Comparison of ENCODE assay signal across 13 cellular contexts in the genomic region with DNA sequence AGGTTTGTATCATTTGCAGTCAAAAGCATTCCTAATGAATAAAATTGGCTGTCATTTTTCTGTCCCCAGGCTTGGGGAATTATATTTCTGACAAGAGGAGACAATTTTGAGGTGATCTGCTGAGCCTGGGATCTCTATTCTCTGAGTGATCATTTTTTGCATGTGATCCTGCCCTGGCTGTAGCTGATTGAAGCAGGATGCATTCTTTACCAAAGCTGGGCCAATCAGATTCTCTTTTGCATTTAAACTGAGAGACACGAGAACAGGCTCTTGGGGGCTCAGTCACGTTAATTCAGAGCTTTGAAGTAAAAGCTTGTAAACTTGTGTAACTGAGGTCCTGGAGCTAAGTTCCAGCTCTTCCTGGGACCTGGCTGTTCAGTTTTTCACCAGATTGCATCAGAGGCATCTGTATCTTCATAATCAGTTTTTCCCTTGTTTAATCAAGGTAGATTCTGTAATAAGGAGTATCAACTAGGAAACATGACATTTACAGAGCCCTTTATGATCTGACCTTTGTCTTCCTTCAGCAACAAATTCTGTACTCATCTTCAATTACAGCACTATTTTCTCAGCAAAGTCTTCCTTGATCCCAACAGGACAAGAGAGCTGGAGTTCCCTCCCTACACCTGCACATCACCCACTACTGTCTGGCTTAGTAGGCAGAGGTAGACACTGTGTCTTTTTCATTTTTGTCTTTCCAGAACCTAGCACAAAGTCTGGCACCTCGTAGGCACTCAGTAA. TPM values are rescaled to one million over a fixed set of nuclear protein-coding genes. Genes with fewer than 3 reads are reported as not detected.
A peak's percentile ranks its signal among the peaks of the same experiment; 100 is the strongest.
DNase-seq lines count a peak whose midpoint lies in the region; ATAC-seq lines count a peak whose summit lies in the region.
"Had no signal": no experiment of that assay in that cellular context is flagged by ENCODE, and none has a peak within 500 bp of the region (broad histone marks: within the 10 kb centered on the region; RNA-seq: fewer than 3 reads in every experiment).

No MANE protein-coding gene starts in this region.

- no peak overlapping the region for H2BK5ac ChIP-seq in mesendoderm (ENCODE audit: low read length)

- H3K79me1 ChIP-seq in mesendoderm (ENCODE audit: low read length): no peaks in the 10 kb centered on the region

- no peak overlapping the region for H3K4me2 ChIP-seq in mesendoderm (ENCODE audit: low read length)

- no peak overlapping the region for H2BK120ac ChIP-seq in mesendoderm (ENCODE audit: low read depth, low read length)

- DNase-seq in COLO829 (ENCODE audit: low spot score): peak; percentile 35
- DNase-seq in LoVo (ENCODE audit: low spot score): peak; percentile 72
- peak; percentile 19 for DNase-seq in dedifferentiated amniotic fluid mesenchymal stem cell (ENCODE audit: extremely low spot score)
- peak; percentile 16 for DNase-seq in mesendoderm
- no peak for DNase-seq in activated CD8-positive, alpha-beta memory T cell treated with anti-CD3 and anti-CD28 coated beads, Interleukin-2, amount 50 U/mL, for 4 hours
- DNase-seq in NCI-H146 (lab: John Stamatoyannopoulos, UW): no peak
- DNase-seq: activated CD4-positive, alpha-beta T cell treated with anti-CD3 and anti-CD28 coated beads for 1 hour; activated naive CD4-positive, alpha-beta T cell treated with Interleukin-2 at 50 U/mL for 16 hours; NCI-H1092; stimulated activated CD4-positive, alpha-beta T cell treated with anti-CD3 and anti-CD28 coated beads, Interleukin-4, amount 100 ng/mL, for 24 hours; thyroid gland had no signal

- no CpG with 5 or more reads among the region's 3 CpGs for WGBS in mesendoderm (ENCODE audit: extremely low coverage, insufficient coverage, low lambda C conversion rate)

- H3K4me3 ChIP-seq in mesendoderm (ENCODE audit: low read length): no peak overlapping the region
- H3K4me3 ChIP-seq: thyroid gland had no signal

- no peak overlapping the region for H3K27ac ChIP-seq in mesendoderm (ENCODE audit: low read depth, low read length)
- H3K27ac ChIP-seq: RWPE1, thyroid gland had no signal

- no peak overlapping the region for H3K4ac ChIP-seq in mesendoderm (ENCODE audit: low read depth, low read length)

- H4K5ac ChIP-seq in mesendoderm (ENCODE audit: low read length): no peak overlapping the region

- ATAC-seq in HG03354 (IDR thresholded peaks at IDR 0.05; ENCODE audit: poor library complexity, severe bottlenecking, unreplicated experiment): no peak

- no peaks in the 10 kb centered on the region for H3K27me3 ChIP-seq in mesendoderm (ENCODE audit: insufficient read depth, low read length, poor library complexity)
- H3K27me3 ChIP-seq: thyroid gland had no signal

- no peak overlapping the region for H3K9ac ChIP-seq in mesendoderm (ENCODE audit: low read length)

- H3K79me2 ChIP-seq in mesendoderm (ENCODE audit: control insufficient read depth, insufficient read depth, low read length): no peaks in the 10 kb centered on the region

- H3K18ac ChIP-seq in mesendoderm (ENCODE audit: low read length): no peak overlapping the region

- no peak overlapping the region for H2AK5ac ChIP-seq in mesendoderm (ENCODE audit: low read length)

- no peak overlapping the region for H3K23ac ChIP-seq in mesendoderm (ENCODE audit: low read length)

- no peak overlapping the region for H2BK15ac ChIP-seq in mesendoderm (replicated peaks; ENCODE audit: low read depth)

- H3K56ac ChIP-seq in mesendoderm (ENCODE audit: low read length): peak overlapping the region; percentile 15

- no peaks in the 10 kb centered on the region for H3K4me1 ChIP-seq in mesendoderm (ENCODE audit: control insufficient read depth, low read depth, low read length)
- H3K4me1 ChIP-seq: thyroid gland had no signal

- no peaks in the 10 kb centered on the region for H3K36me3 ChIP-seq in mesendoderm (ENCODE audit: control insufficient read depth, insufficient read depth, low read length)
- H3K36me3 ChIP-seq: thyroid gland had no signal

- no peak overlapping the region for H4K8ac ChIP-seq in mesendoderm (ENCODE audit: low read depth, low read length)

RNA-seq across cellular contexts. Expression of a gene that starts 35.0 kb away (rescaled TPM):
- 0.04 TPM for polyA plus RNA-seq in mesendoderm (2013, experiment 1 of 2)
- not detected for polyA plus RNA-seq in mesendoderm (2013, experiment 2 of 2)

RNA-seq across cellular contexts. Expression of a gene that starts 35.0 kb away (rescaled TPM):
- polyA plus RNA-seq in mesendoderm (2013, experiment 1 of 2): 17.1 TPM
- 17.4 TPM for polyA plus RNA-seq in mesendoderm (2013, experiment 2 of 2)

Comparison
In these comparisons a context has a peak if more than half of its experiments do, and no peak if none do; other contexts are left out.
1. DNase-seq: peak in COLO829 (single experiment), LoVo (single experiment), dedifferentiated amniotic fluid mesenchymal stem cell (single experiment) and mesendoderm (single experiment); none in activated CD8-positive, alpha-beta memory T cell treated with anti-CD3 and anti-CD28 coated beads, Interleukin-2, amount 50 U/mL, for 4 hours (single experiment) and NCI-H146 (single experiment).